8 cellular contexts compared by ENCODE assay signal in the genomic region with DNA sequence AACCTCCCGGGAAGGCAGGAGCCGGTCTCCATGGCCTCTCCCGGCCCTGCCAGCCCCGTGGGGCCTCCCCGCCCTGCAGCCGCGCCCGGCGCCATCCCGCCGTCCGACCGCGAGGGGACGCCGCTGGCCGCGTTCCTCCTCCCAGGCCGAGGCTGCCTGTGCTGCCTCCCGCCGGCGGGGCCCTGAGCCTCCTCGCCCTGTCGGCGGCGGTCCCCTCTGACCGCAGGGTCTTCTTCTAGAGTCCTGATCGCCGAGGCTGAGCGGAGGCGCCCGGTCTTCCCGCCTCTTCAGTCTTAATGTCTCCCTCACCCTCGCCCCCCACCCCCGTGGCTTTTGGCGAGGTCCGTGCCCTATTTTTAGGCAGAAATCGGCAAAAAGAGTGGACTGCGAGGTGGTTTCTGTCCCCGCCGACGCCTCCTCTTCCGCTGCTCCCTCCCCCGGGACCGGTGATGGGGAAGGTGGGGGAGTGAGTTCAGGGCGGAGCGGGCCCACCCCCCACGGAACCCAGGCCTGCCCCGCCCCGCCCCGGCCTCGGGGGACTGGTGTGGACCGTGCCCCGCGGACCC. TPM values are rescaled to one million over a fixed set of nuclear protein-coding genes. Genes with fewer than 3 reads are reported as not detected.
DNase-seq lines count a peak whose midpoint lies in the region; ATAC-seq, FAIRE-seq and TF ChIP-seq lines count a peak whose summit lies in the region.

No MANE protein-coding gene starts in this region.

- POLR2A ChIA-PET in CD8-positive, alpha-beta T cell (lab: Charles Lee), result no interaction called here

- no peak for FAIRE-seq in H54 (lab: Jason Lieb, UNC)

- 2% methylated on average over 55 of the region's 55 CpGs for WGBS in right cardiac atrium
- WGBS in smooth muscle cell (ENCODE audit: low lambda C conversion rate), result 5% methylated on average over 41 of the region's 55 CpGs

- peaks cover 25% of the 10 kb centered on the region for H3K79me2 ChIP-seq in OCI-LY3 (ENCODE audit: low read length)
- no peaks in the 10 kb centered on the region for H3K79me2 ChIP-seq in smooth muscle cell (ENCODE audit: low read depth)

- H3K9ac ChIP-seq in OCI-LY3 (ENCODE audit: low read length) (peak overlapping the region; percentile 84), smooth muscle cell (ENCODE audit: low read depth) (no peak overlapping the region)

- H4K20me1 ChIP-seq in OCI-LY3 (ENCODE audit: insufficient read depth, low read length) (no peaks in the 10 kb centered on the region), smooth muscle cell (ENCODE audit: low read depth) (no peaks in the 10 kb centered on the region)

- ATAC-seq in CD8-positive, alpha-beta T cell, result peak; percentile 53
- ATAC-seq in activated naive CD4-positive, alpha-beta T cell treated with anti-CD3 and anti-CD28 coated beads, Interleukin-2, amount 50 U/mL, for 72 hours, result peak; percentile 49 to 82
- ATAC-seq in right cardiac atrium (peak; percentile 56 to 78), HG02970 (IDR thresholded peaks at IDR 0.05; ENCODE audit: low FRiP score, unreplicated experiment) (no peak)

- CTCF ChIA-PET in CD8-positive, alpha-beta T cell (lab: Charles Lee), result interaction anchor here (0.9 to 1.1 kb wide), 3 partner anchors 15 to 286 kb away, joined by 3 to 4 read pairs (median 3); no protein-coding TSS in a partner anchor

- TF ChIP-seq CTCF in CD8-positive, alpha-beta T cell (IDR thresholded peaks at IDR 0.05), result no peak
- TF ChIP-seq CTCF in OCI-LY3 (IDR thresholded peaks at IDR 0.05; ENCODE audit: low read depth, low read length) (peak; percentile 72), smooth muscle cell (IDR thresholded peaks at IDR 0.05; ENCODE audit: borderline replicate concordance, insufficient read depth, poor library complexity, severe bottlenecking) (peak; percentile 74)

- H3K4me2 ChIP-seq in OCI-LY3 (ENCODE audit: low read length) (peak overlapping the region; percentile 99), smooth muscle cell (peak overlapping the region; percentile 88)

- H2AFZ ChIP-seq in OCI-LY3 (ENCODE audit: low read depth, low read length) (peak overlapping the region; percentile 62), smooth muscle cell (ENCODE audit: low read depth) (peak overlapping the region; percentile 56)

- intact Hi-C loops in CD8-positive, alpha-beta T cell (cut with DNase I, micrococcal nuclease), result loop anchor here in 1 of 2 experiments (5.0 kb wide), 1 partner anchor 68 kb away; no protein-coding TSS in a partner anchor
- intact Hi-C loops in right cardiac atrium (cut with DNase I), result no loop called here

- peak overlapping the region; percentile 35 for H3K4me3 ChIP-seq in CD8-positive, alpha-beta T cell (ENCODE audit: low read depth, low read length)
- H3K4me3 ChIP-seq in OCI-LY3 (ENCODE audit: low read length) (peak overlapping the region; percentile 98), right cardiac atrium (ENCODE audit: low read length) (peak overlapping the region; percentile 14), smooth muscle cell (peak overlapping the region; percentile 44)

- peak in 5 of 7 experiments; percentile 40 to 71 (median 46) for DNase-seq in CD8-positive, alpha-beta T cell
- DNase-seq in H54 (ENCODE audit: insufficient read length, low spot score) (peak; percentile 95), right cardiac atrium (peak; percentile 61 to 83 (median 76)), smooth muscle cell (lab: John Stamatoyannopoulos, UW; ENCODE audit: unreplicated experiment) (peak; percentile 31), A172 (ENCODE audit: low spot score) (no peak)
- DNase-seq in activated naive CD4-positive, alpha-beta T cell treated with anti-CD3 and anti-CD28 coated beads, Interleukin-2, amount 50 U/mL, for 72 hours (ENCODE audit: low spot score in 2 of 2), result peak in 1 of 2 donors; percentile 80

- H3K4me1 Mint-ChIP-seq in CD8-positive, alpha-beta T cell (ENCODE audit: low read depth), result peaks cover 16% of the 10 kb centered on the region

- H3K9me3 ChIP-seq in CD8-positive, alpha-beta T cell (ENCODE audit: low read length), result no peaks in the 10 kb centered on the region
- no peaks in the 10 kb centered on the region for H3K9me3 ChIP-seq in OCI-LY3 (ENCODE audit: insufficient read depth, low read length)
- H3K9me3 ChIP-seq in right cardiac atrium (ENCODE audit: control insufficient read depth, low read length), result no peaks in the 10 kb centered on the region
- no peaks in the 10 kb centered on the region for H3K9me3 ChIP-seq in smooth muscle cell (replicated peaks; ENCODE audit: low read depth)

- peak overlapping the region; percentile 53 for H3K4me3 Mint-ChIP-seq in CD8-positive, alpha-beta T cell

- no peak overlapping the region for H3K27ac ChIP-seq in CD8-positive, alpha-beta T cell (ENCODE audit: low read depth, low read length)
- H3K27ac ChIP-seq in OCI-LY3 (ENCODE audit: low read length) (peak overlapping the region; percentile 30), right cardiac atrium (ENCODE audit: low read length) (no peak overlapping the region), smooth muscle cell (ENCODE audit: low read depth) (no peak overlapping the region)

- H3F3A ChIP-seq in smooth muscle cell (ENCODE audit: low read depth), result no peaks in the 10 kb centered on the region

- no peaks in the 10 kb centered on the region for H3K36me3 Mint-ChIP-seq in CD8-positive, alpha-beta T cell
- H3K36me3 Mint-ChIP-seq in activated naive CD4-positive, alpha-beta T cell treated with anti-CD3 and anti-CD28 coated beads, Interleukin-2, amount 50 U/mL, for 72 hours, result no peaks in the 10 kb centered on the region

- peaks cover 19% of the 10 kb centered on the region for H3K27me3 Mint-ChIP-seq in CD8-positive, alpha-beta T cell (ENCODE audit: low read depth)

- no peak for TF ChIP-seq POLR2A in H54 (IDR thresholded peaks at IDR 0.05; ENCODE audit: low read depth, low read length)

- H3K36me3 ChIP-seq in CD8-positive, alpha-beta T cell (ENCODE audit: insufficient read depth, low read length), result no peaks in the 10 kb centered on the region
- H3K36me3 ChIP-seq in OCI-LY3 (replicated peaks; ENCODE audit: low read depth, low read length) (peaks cover 8% of the 10 kb centered on the region), smooth muscle cell (ENCODE audit: low read depth) (no peaks in the 10 kb centered on the region)

- peaks cover 10% of the 10 kb centered on the region for H3K27me3 ChIP-seq in CD8-positive, alpha-beta T cell (ENCODE audit: insufficient read depth, low read length)
- H3K27me3 ChIP-seq in OCI-LY3 (ENCODE audit: low read depth, low read length), result no peaks in the 10 kb centered on the region
- no peaks in the 10 kb centered on the region for H3K27me3 ChIP-seq in right cardiac atrium (ENCODE audit: control insufficient read depth, insufficient read depth)
- H3K27me3 ChIP-seq in smooth muscle cell (ENCODE audit: low read depth), result peaks cover 25% of the 10 kb centered on the region

- H3K9me3 Mint-ChIP-seq in CD8-positive, alpha-beta T cell, result no peaks in the 10 kb centered on the region
- no peaks in the 10 kb centered on the region for H3K9me3 Mint-ChIP-seq in activated naive CD4-positive, alpha-beta T cell treated with anti-CD3 and anti-CD28 coated beads, Interleukin-2, amount 50 U/mL, for 72 hours

- H3K4me1 ChIP-seq in CD8-positive, alpha-beta T cell (ENCODE audit: insufficient read depth, low read length), result peaks cover 25% of the 10 kb centered on the region
- peaks cover 13% of the 10 kb centered on the region for H3K4me1 ChIP-seq in OCI-LY3 (ENCODE audit: low read length)
- H3K4me1 ChIP-seq in right cardiac atrium (ENCODE audit: control insufficient read depth, insufficient read depth, low read length), result no peaks in the 10 kb centered on the region
- peaks cover 6% of the 10 kb centered on the region for H3K4me1 ChIP-seq in smooth muscle cell (ENCODE audit: low read depth)

- H3K27ac Mint-ChIP-seq in CD8-positive, alpha-beta T cell, result no peak overlapping the region
- no peak overlapping the region for H3K27ac Mint-ChIP-seq in activated naive CD4-positive, alpha-beta T cell treated with anti-CD3 and anti-CD28 coated beads, Interleukin-2, amount 50 U/mL, for 72 hours

RNA-seq across cellular contexts. Expression of gene CPNE7, which starts 0.8 kb away (rescaled TPM):
- total RNA-seq in CD8-positive, alpha-beta T cell, result 1 to 10 TPM in 1 of 2 experiments, under 1 TPM in 1; 0.72 to 1.8 TPM
- 10 to 100 TPM in 1 of 2 donors, 1 to 10 TPM in 1; 2.8 to 28.2 TPM for total RNA-seq in activated naive CD4-positive, alpha-beta T cell treated with anti-CD3 and anti-CD28 coated beads, Interleukin-2, amount 50 U/mL, for 72 hours
- total RNA-seq in right cardiac atrium (not detected), smooth muscle cell (0.58 TPM in 1 of 2 replicates, not detected in the other)
- polyA plus RNA-seq in right cardiac atrium (not detected), smooth muscle cell (0.14 and 0.43 TPM in 2 replicates)
- total RNA-seq in A172 (2014; rRNA removed; shearing (Covaris generic)), result 4.7 and 18.5 TPM in 2 replicates

RNA-seq across cellular contexts. Expression of gene RPL13, which starts 14.3 kb away (rescaled TPM):
- total RNA-seq in CD8-positive, alpha-beta T cell, result 1,000 to 10,000 TPM; 4,632 to 4,668 TPM
- 1,000 to 10,000 TPM; 2,832 to 2,975 TPM for total RNA-seq in activated naive CD4-positive, alpha-beta T cell treated with anti-CD3 and anti-CD28 coated beads, Interleukin-2, amount 50 U/mL, for 72 hours
- total RNA-seq in right cardiac atrium, result 1,000 to 10,000 TPM; 1,148 to 1,505 (median 1,262) TPM
- polyA plus RNA-seq in right cardiac atrium, result 3,185 TPM
- 3,317 and 3,917 TPM in 2 replicates for total RNA-seq in smooth muscle cell
- 1,063 and 1,144 TPM in 2 replicates for polyA plus RNA-seq in smooth muscle cell
- total RNA-seq in A172 (2014; rRNA removed; shearing (Covaris generic)), result 4,331 and 5,553 TPM in 2 replicates

RNA-seq across cellular contexts. Expression of gene DPEP1, which starts 38.7 kb away (rescaled TPM):
- total RNA-seq in CD8-positive, alpha-beta T cell, result not detected
- not detected for total RNA-seq in activated naive CD4-positive, alpha-beta T cell treated with anti-CD3 and anti-CD28 coated beads, Interleukin-2, amount 50 U/mL, for 72 hours
- total RNA-seq in right cardiac atrium, result under 1 TPM in 2 of 4 donors, not detected in 2; 0.31 to 0.53 TPM
- 0.18 TPM for polyA plus RNA-seq in right cardiac atrium
- not detected in 2 replicates for total RNA-seq in smooth muscle cell
- polyA plus RNA-seq in smooth muscle cell, result 0.30 TPM in 1 of 2 replicates, not detected in the other
- total RNA-seq in A172 (2014; rRNA removed; shearing (Covaris generic)), result 0.43 and 1.2 TPM in 2 replicates

Comparison
In these comparisons a context has a peak if more than half of its experiments do, and no peak if none do; other contexts are left out.
1. H3K4me3 ChIP-seq: peak in every context shown above with its lines; median percentile 98 in OCI-LY3; 44 in smooth muscle cell; 35 in CD8-positive, alpha-beta T cell; 14 in right cardiac atrium.